In the genomic region with DNA sequence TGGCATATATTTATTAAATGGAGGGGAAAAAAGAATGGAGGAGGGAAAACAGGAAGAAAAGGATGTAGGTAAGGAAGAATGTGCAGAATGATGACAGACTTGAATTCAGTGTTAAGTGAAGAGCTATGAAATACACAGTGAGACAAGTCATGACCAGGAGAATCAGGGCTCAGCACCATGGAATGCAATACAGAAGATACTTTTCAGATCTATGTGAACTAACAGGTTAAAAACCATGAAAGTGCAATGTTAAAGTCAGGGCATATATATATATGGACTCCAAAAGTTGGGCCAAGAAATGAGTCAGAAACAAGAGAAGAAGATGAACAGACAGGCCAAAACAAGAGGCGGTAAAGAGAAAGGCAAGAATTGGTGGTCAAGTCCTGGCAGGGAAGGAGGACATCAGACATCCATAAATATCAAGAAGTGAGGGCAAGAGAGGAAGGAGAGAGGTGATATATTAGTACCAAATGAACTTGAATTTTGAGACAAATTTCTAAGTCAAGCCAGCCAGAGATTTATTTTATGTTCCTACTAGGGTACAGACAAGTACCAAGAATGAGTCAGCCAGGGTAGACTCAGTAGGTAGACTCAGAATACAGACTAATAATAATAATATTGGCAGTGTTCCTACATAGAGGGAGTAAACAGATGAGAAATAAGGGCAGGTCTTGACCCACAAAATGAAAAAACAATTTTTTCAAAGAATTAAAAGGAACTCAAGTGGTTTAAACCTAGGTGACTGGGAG, we compare ENCODE assay signal across 22 cellular contexts. TPM values are rescaled to one million over a fixed set of nuclear protein-coding genes. Genes with fewer than 3 reads are reported as not detected.
"Had no signal": no experiment of that assay in that cellular context is flagged by ENCODE, and none has a peak within 500 bp of the region (broad histone marks: within the 10 kb centered on the region; RNA-seq: fewer than 3 reads in every experiment).

No MANE protein-coding gene starts in this region.

- ATAC-seq: activated CD4-positive, CD25-positive, alpha-beta regulatory T cell treated with anti-CD3 and anti-CD28 coated beads, Interleukin-2, amount 50 U/mL, for 24 hours; activated CD8-positive, alpha-beta T cell treated with anti-CD3 and anti-CD28 coated beads, Interleukin-2, amount 10 ng/mL, durations not matched to agents 7 days and 5 days; pancreas; right lobe of liver; stimulated activated memory B cell treated with anti-CD40 and anti-IgM and Interleukin-4, amounts not matched to agents 10 μg/mL and 1 μg/mL and 100 μg/mL, for 72 hours; T-cell had no signal

- H3K36me3 ChIP-seq: pancreas, right lobe of liver, stomach, suprapubic skin, tibial nerve had no signal

- H3K9me3 ChIP-seq: pancreas, right lobe of liver, stomach, suprapubic skin, tibial nerve had no signal

- H3K4me1 ChIP-seq: pancreas, right lobe of liver, stomach, suprapubic skin, tibial nerve had no signal

- DNase-seq: activated CD4-positive, alpha-beta T cell treated with anti-CD3 and anti-CD28 coated beads, Interleukin-2, amount 50 U/mL, for 1 hour; activated CD8-positive, alpha-beta T cell treated with anti-CD3 and anti-CD28 coated beads, Interleukin-2, amount 10 ng/mL, durations not matched to agents 7 days and 5 days; activated gamma-delta T cell; activated naive CD4-positive, alpha-beta T cell treated with anti-CD3 and anti-CD28 coated beads, Interleukin-2, amount 50 U/mL, for 16 hours; aorta; erythroblast; foreskin melanocyte; glutamatergic neuron; immature natural killer cell; mesenchymal stem cell; pancreas; right lobe of liver; stimulated activated CD4-positive, alpha-beta T cell treated with anti-CD3 and anti-CD28 coated beads, Interleukin-15, amount 100 ng/mL, for 24 hours; stomach; T-cell had no signal

- H3K27me3 ChIP-seq: hepatocyte, pancreas, right lobe of liver, stomach, suprapubic skin, tibial nerve had no signal

- H3K27ac ChIP-seq: hepatocyte, pancreas, right lobe of liver, stomach, suprapubic skin, tibial nerve, VCaP had no signal

- H3K4me3 ChIP-seq: hepatocyte, pancreas, right lobe of liver, smooth muscle cell, stomach, suprapubic skin, tibial nerve had no signal

RNA-seq across cellular contexts. Expression of a gene that starts 39.5 kb away (rescaled TPM):
- polyA plus RNA-seq: immature natural killer cell had no signal
